ENCODE assay signal across 24 cellular contexts in genomic region chr11:76335827-76336226, GRCh38. TPM values are rescaled to one million over a fixed set of nuclear protein-coding genes. Genes with fewer than 3 reads are reported as not detected.
DNase-seq lines count a peak whose midpoint lies in the region; ATAC-seq, FAIRE-seq and TF ChIP-seq lines count a peak whose summit lies in the region.
"Had no signal": no experiment of that assay in that cellular context is flagged by ENCODE, and none has a peak within 500 bp of the region (broad histone marks: within the 10 kb centered on the region; RNA-seq: fewer than 3 reads in every experiment).

No MANE protein-coding gene starts in this region.

- TF ChIP-seq POLR2A in right lobe of liver (IDR thresholded peaks at IDR 0.05) (no peak), HepG2 (IDR thresholded peaks at IDR 0.05; ENCODE audit: insufficient read depth in 1 of 2, low read depth in 2 of 2, low read length in 2 of 2) (no peak)

- no peak for TF ChIP-seq RAD21 in HepG2 (CRISPR knock-in tag; IDR thresholded peaks at IDR 0.05)

- H3K4me1 Mint-ChIP-seq in effector memory CD8-positive, alpha-beta T cell (ENCODE audit: low read depth in 2 of 2), result peaks cover 0 to 8% of the 10 kb centered on the region in 2 donors
- peaks cover 12 to 22% of the 10 kb centered on the region in 2 donors for H3K4me1 Mint-ChIP-seq in stimulated activated naive B cell treated with anti-CD40 and anti-IgM and Interleukin-4, amounts not matched to agents 10 μg/mL and 1 μg/mL and 100 μg/mL, for 72 hours
- peaks cover 22% of the 10 kb centered on the region for H3K4me1 Mint-ChIP-seq in CD4-positive, alpha-beta T cell (ENCODE audit: low read depth)
- H3K4me1 Mint-ChIP-seq in glutamatergic neuron (ENCODE audit: low read depth, unreplicated experiment), result no peaks in the 10 kb centered on the region
- H3K4me1 Mint-ChIP-seq: H9 had no signal

- H3K27ac Mint-ChIP-seq in effector memory CD8-positive, alpha-beta T cell, result no peak overlapping the region
- peak overlapping the region; percentile 20 for H3K27ac Mint-ChIP-seq in stimulated activated naive B cell treated with anti-CD40 and anti-IgM and Interleukin-4, amounts not matched to agents 10 μg/mL and 1 μg/mL and 100 μg/mL, for 72 hours
- no peak overlapping the region for H3K27ac Mint-ChIP-seq in CD4-positive, alpha-beta T cell
- H3K27ac Mint-ChIP-seq in glutamatergic neuron (ENCODE audit: unreplicated experiment), result no peak overlapping the region
- H3K27ac Mint-ChIP-seq: activated B cell treated with CpG ODN at 0.5 μM for 24 hours; activated CD8-positive, alpha-beta T cell treated with anti-CD3 and anti-CD28 coated beads, Interleukin-2, amount 10 ng/mL, durations not matched to agents 7 days and 5 days had no signal

- no peaks in the 10 kb centered on the region for H3K27me3 ChIP-seq in right lobe of liver
- no peaks in the 10 kb centered on the region for H3K27me3 ChIP-seq in HepG2 (ENCODE audit: control insufficient read depth in 1 of 2, insufficient read depth in 2 of 2, low read length in 2 of 2)
- H3K27me3 ChIP-seq in CD4-positive, alpha-beta T cell (ENCODE audit: control insufficient read depth, insufficient read depth, low read length), result no peaks in the 10 kb centered on the region
- H3K27me3 ChIP-seq: adrenal gland, brain microvascular endothelial cell had no signal

- H3K4me2 ChIP-seq in HepG2 (ENCODE audit: low read depth, low read length), result no peak overlapping the region

- no TSS peak for BruUV-seq in HepG2 (replicated peaks; lab: Mats Ljungman, UMichigan)

- H4K20me1 ChIP-seq in HepG2 (ENCODE audit: insufficient read depth, low read length), result no peaks in the 10 kb centered on the region

- DNase-seq in right lobe of liver, result no peak
- no peak for DNase-seq in HepG2 (ENCODE audit: low spot score)
- peak; percentile 63 for DNase-seq in SIG-M5 (lab: John Stamatoyannopoulos, UW)
- no peak for DNase-seq in effector memory CD8-positive, alpha-beta T cell
- no peak for DNase-seq in stimulated activated naive B cell treated with anti-CD40 and anti-IgM and Interleukin-4, amounts not matched to agents 10 μg/mL and 1 μg/mL and 100 μg/mL, for 72 hours
- DNase-seq in CD4-positive, alpha-beta T cell, result no peak
- DNase-seq in glutamatergic neuron, result no peak
- no peak for DNase-seq in NCI-H526 treated with DMSO at 0.1 percent for 48 hours (lab: John Stamatoyannopoulos, UW)
- DNase-seq: activated B cell treated with CpG ODN at 0.5 μM for 24 hours; activated CD8-positive, alpha-beta T cell treated with anti-CD3 and anti-CD28 coated beads, Interleukin-2, amount 10 ng/mL, durations not matched to agents 7 days and 5 days; activated gamma-delta T cell treated with Interleukin-2 at 50 U/mL for 16 hours; brain microvascular endothelial cell; EL; H9; left cardiac atrium; NCI-H1048; NCI-H187 treated with DMSO at 0.1 percent for 48 hours; NCI-H774; posterior cingulate gyrus had no signal

- no peak overlapping the region for H3K27ac ChIP-seq in right lobe of liver
- no peak overlapping the region for H3K27ac ChIP-seq in HepG2 (ENCODE audit: extremely low read length, insufficient read depth, low read length)
- no peak overlapping the region for H3K27ac ChIP-seq in CD4-positive, alpha-beta T cell (ENCODE audit: low read depth, low read length)
- H3K27ac ChIP-seq: adrenal gland, brain microvascular endothelial cell had no signal

- CTCF ChIA-PET in HepG2 (lab: Yijun Ruan, JAX; ENCODE audit: low intra/inter-chr PET ratio, low total read pairs), result no interaction called here
- CTCF ChIA-PET in CD4-positive, alpha-beta T cell (lab: Charles Lee), result no interaction called here

- H3K9me3 Mint-ChIP-seq in effector memory CD8-positive, alpha-beta T cell, result no peaks in the 10 kb centered on the region
- H3K9me3 Mint-ChIP-seq in stimulated activated naive B cell treated with anti-CD40 and anti-IgM and Interleukin-4, amounts not matched to agents 10 μg/mL and 1 μg/mL and 100 μg/mL, for 72 hours, result peaks cover 21 to 23% of the 10 kb centered on the region in 2 donors
- no peaks in the 10 kb centered on the region for H3K9me3 Mint-ChIP-seq in CD4-positive, alpha-beta T cell
- peaks cover 15% of the 10 kb centered on the region for H3K9me3 Mint-ChIP-seq in glutamatergic neuron (ENCODE audit: unreplicated experiment)

- H3K4me1 ChIP-seq in right lobe of liver, result no peaks in the 10 kb centered on the region
- no peaks in the 10 kb centered on the region for H3K4me1 ChIP-seq in HepG2 (ENCODE audit: insufficient read depth, low read length)

- no peaks in the 10 kb centered on the region for H3K79me2 ChIP-seq in HepG2 (ENCODE audit: insufficient read depth, low read length)

- H3K36me3 ChIP-seq in right lobe of liver, result no peaks in the 10 kb centered on the region
- H3K36me3 ChIP-seq in HepG2 (replicated peaks in 1 of 2; ENCODE audit: control insufficient read depth in 1 of 2, insufficient read depth in 2 of 2, low read length in 2 of 2), result no peaks in the 10 kb centered on the region
- H3K36me3 ChIP-seq: adrenal gland, brain microvascular endothelial cell had no signal

- POLR2A ChIA-PET in HepG2 (lab: Yijun Ruan, JAX), result no interaction called here
- POLR2A ChIA-PET in CD4-positive, alpha-beta T cell (lab: Charles Lee), result no interaction called here

- TF ChIP-seq CTCF in right lobe of liver (IDR thresholded peaks at IDR 0.05), result no peak
- no peak for TF ChIP-seq CTCF in HepG2 (CRISPR knock-in tag; IDR thresholded peaks at IDR 0.05)
- TF ChIP-seq CTCF in CD4-positive, alpha-beta T cell (IDR thresholded peaks at IDR 0.05), result no peak
- no peak for TF ChIP-seq CTCF in glutamatergic neuron (IDR thresholded peaks at IDR 0.05; ENCODE audit: partially characterized antibody, unreplicated experiment)

- in situ Hi-C loops in HepG2 (cut with HindIII; ENCODE audit: extremely low pct_ligation_motif_present, low pct_unique_long_range_greater_than_20kb), result no loop called here

- no peak for TF ChIP-seq EP300 in HepG2 (IDR thresholded peaks at IDR 0.05; ENCODE audit: low read depth in 2 of 2, low read length in 2 of 2)
- TF ChIP-seq EP300 in HepG2 (CRISPR knock-in tag; IDR thresholded peaks at IDR 0.05; ENCODE audit: borderline replicate concordance), result no peak

- no peak overlapping the region for H3K4me3 Mint-ChIP-seq in effector memory CD8-positive, alpha-beta T cell
- H3K4me3 Mint-ChIP-seq in stimulated activated naive B cell treated with anti-CD40 and anti-IgM and Interleukin-4, amounts not matched to agents 10 μg/mL and 1 μg/mL and 100 μg/mL, for 72 hours, result no peak overlapping the region
- no peak overlapping the region for H3K4me3 Mint-ChIP-seq in CD4-positive, alpha-beta T cell
- no peak overlapping the region for H3K4me3 Mint-ChIP-seq in glutamatergic neuron (ENCODE audit: unreplicated experiment)
- H3K4me3 Mint-ChIP-seq: activated B cell treated with CpG ODN at 0.5 μM for 24 hours; activated CD8-positive, alpha-beta T cell treated with anti-CD3 and anti-CD28 coated beads, Interleukin-2, amount 10 ng/mL, durations not matched to agents 7 days and 5 days; H9; neural crest cell had no signal

- no peak for FAIRE-seq in HepG2 (lab: Jason Lieb, UNC)
- FAIRE-seq: A204.1, colon had no signal

- no peak overlapping the region for H3K9ac ChIP-seq in HepG2 (ENCODE audit: insufficient read depth, low read depth, low read length)

- intact Hi-C loops in right lobe of liver (cut with DNase I) (no loop called here), HepG2 (cut with micrococcal nuclease; ENCODE audit: unreplicated experiment) (no loop called here)
- intact Hi-C loops in CD4-positive, alpha-beta T cell (cut with DNase I, micrococcal nuclease), result no loop called here

- H2AFZ ChIP-seq in HepG2 (ENCODE audit: low read length), result no peak overlapping the region

- H3K36me3 Mint-ChIP-seq in effector memory CD8-positive, alpha-beta T cell (ENCODE audit: insufficient read depth), result peaks cover 4% of the 10 kb centered on the region
- peaks cover 9 to 15% of the 10 kb centered on the region in 2 donors for H3K36me3 Mint-ChIP-seq in stimulated activated naive B cell treated with anti-CD40 and anti-IgM and Interleukin-4, amounts not matched to agents 10 μg/mL and 1 μg/mL and 100 μg/mL, for 72 hours
- no peaks in the 10 kb centered on the region for H3K36me3 Mint-ChIP-seq in CD4-positive, alpha-beta T cell (ENCODE audit: low read depth)
- H3K36me3 Mint-ChIP-seq in glutamatergic neuron (ENCODE audit: unreplicated experiment), result peaks cover 26% of the 10 kb centered on the region

- H3K9me3 ChIP-seq in right lobe of liver (no peaks in the 10 kb centered on the region), HepG2 (ENCODE audit: low read length) (peaks cover 22% of the 10 kb centered on the region)
- peaks cover 13% of the 10 kb centered on the region for H3K9me3 ChIP-seq in CD4-positive, alpha-beta T cell (ENCODE audit: control insufficient read depth, low read length)
- H3K9me3 ChIP-seq: adrenal gland had no signal

- no peak overlapping the region for H3K4me3 ChIP-seq in right lobe of liver
- H3K4me3 ChIP-seq in HepG2 (replicated peaks in 1 of 3; ENCODE audit: insufficient read depth in 1 of 3, low read depth in 2 of 3, low read length in 3 of 3), result no peak overlapping the region
- H3K4me3 ChIP-seq: adrenal gland had no signal

- no peaks in the 10 kb centered on the region for H3K27me3 Mint-ChIP-seq in effector memory CD8-positive, alpha-beta T cell
- no peaks in the 10 kb centered on the region for H3K27me3 Mint-ChIP-seq in stimulated activated naive B cell treated with anti-CD40 and anti-IgM and Interleukin-4, amounts not matched to agents 10 μg/mL and 1 μg/mL and 100 μg/mL, for 72 hours
- no peaks in the 10 kb centered on the region for H3K27me3 Mint-ChIP-seq in CD4-positive, alpha-beta T cell
- H3K27me3 Mint-ChIP-seq in glutamatergic neuron (ENCODE audit: unreplicated experiment), result peaks cover 5% of the 10 kb centered on the region
- H3K27me3 Mint-ChIP-seq: activated B cell treated with CpG ODN at 0.5 μM for 24 hours had no signal

- ATAC-seq in right lobe of liver (peak; percentile 42 to 68 (median 52)), HepG2 (no peak)
- ATAC-seq in effector memory CD8-positive, alpha-beta T cell (replicated peaks), result peak; percentile 33
- ATAC-seq in stimulated activated naive B cell treated with anti-CD40 and anti-IgM and Interleukin-4, amounts not matched to agents 10 μg/mL and 1 μg/mL and 100 μg/mL, for 72 hours (replicated peaks), result peak; percentile 82 to 85
- ATAC-seq in CD4-positive, alpha-beta T cell (ENCODE audit: poor library complexity), result no peak
- ATAC-seq: activated CD8-positive, alpha-beta T cell treated with anti-CD3 and anti-CD28 coated beads, Interleukin-2, amount 10 ng/mL, durations not matched to agents 7 days and 5 days; Panc1 had no signal

RNA-seq across cellular contexts. Expression of gene THAP12, which starts 45.1 kb away (rescaled TPM):
- 10 to 100 TPM; 11.5 to 15.8 (median 12.5) TPM for total RNA-seq in right lobe of liver
- 51.3 and 74.3 TPM in 2 replicates for total RNA-seq in HepG2 (2016; rRNA removed; fragmentation: Illumina TruSeq; extraction: Trizol)
- 12.1 and 16.8 TPM in 2 replicates for total RNA-seq in HepG2 (2016; cell fraction: cytosol; rRNA removed; fragmentation: Illumina TruSeq; extraction: Trizol; ENCODE audit: low read depth)
- 50.5 and 71.4 TPM in 2 replicates for total RNA-seq in HepG2 (2016; cell fraction: insoluble cytoplasmic fraction; rRNA removed; fragmentation: Illumina TruSeq; extraction: Trizol)
- total RNA-seq in HepG2 (2016; cell fraction: membrane; rRNA removed; fragmentation: Illumina TruSeq; extraction: Trizol), result 60.5 and 71.9 TPM in 2 replicates
- 32.5 and 35.7 TPM in 2 replicates for total RNA-seq in HepG2 (2016; cell fraction: nucleus; rRNA removed; fragmentation: Illumina TruSeq; extraction: Trizol)
- polyA plus RNA-seq in HepG2 (2011; rRNA removed), result 14.8 and 18.8 TPM in 2 replicates
- polyA plus RNA-seq in HepG2 (2011; cell fraction: cytosol; rRNA removed), result 7.0 and 12.9 TPM in 2 replicates
- polyA plus RNA-seq in HepG2 (2011; cell fraction: nucleus; rRNA removed), result 4.3 and 5.7 TPM in 2 replicates
- polyA plus RNA-seq in HepG2 (2012), result 21.7 and 26.2 TPM in 2 replicates
- polyA plus RNA-seq in HepG2 (2016; cell fraction: cytosol; fragmentation: Illumina TruSeq; extraction: Trizol; ENCODE audit: low read depth), result 14.2 and 14.3 TPM in 2 replicates
- polyA plus RNA-seq in HepG2 (2016; cell fraction: insoluble cytoplasmic fraction; fragmentation: Illumina TruSeq; extraction: Trizol; ENCODE audit: low read depth), result 60.0 and 64.8 TPM in 2 replicates
- polyA plus RNA-seq in HepG2 (2016; cell fraction: membrane; fragmentation: Illumina TruSeq; extraction: Trizol; ENCODE audit: low read depth), result 44.9 and 48.1 TPM in 2 replicates
- 36.4 and 40.3 TPM in 2 replicates for polyA plus RNA-seq in HepG2 (2016; cell fraction: nucleus; fragmentation: Illumina TruSeq; extraction: Trizol; ENCODE audit: insufficient read depth, low read depth)
- 6.1 and 17.9 TPM in 2 replicates for polyA minus RNA-seq in HepG2 (2011; rRNA and poly(A)+ RNA removed; ENCODE audit: low replicate concordance)
- 11.9 and 17.2 TPM in 2 replicates for polyA minus RNA-seq in HepG2 (2011; cell fraction: cytosol; rRNA and poly(A)+ RNA removed)
- 28.1 and 31.5 TPM in 2 replicates for polyA minus RNA-seq in HepG2 (2011; cell fraction: nucleus; rRNA and poly(A)+ RNA removed)
- total RNA-seq in CD4-positive, alpha-beta T cell, result 10 to 100 TPM; 34.8 to 36.3 TPM
- 32.2 TPM for total RNA-seq in glutamatergic neuron (ENCODE audit: unreplicated experiment)

RNA-seq across cellular contexts. Expression of gene GVQW3, which starts 45.3 kb away (rescaled TPM):
- total RNA-seq in right lobe of liver (under 1 TPM in 5 of 6 experiments, not detected in 1; 0.32 to 0.84 (median 0.49) TPM), HepG2 (2016; rRNA removed; fragmentation: Illumina TruSeq; extraction: Trizol) (2.9 and 5.6 TPM in 2 replicates), glutamatergic neuron (ENCODE audit: unreplicated experiment) (14.8 TPM)
- total RNA-seq in HepG2 (2016; cell fraction: cytosol; rRNA removed; fragmentation: Illumina TruSeq; extraction: Trizol; ENCODE audit: low read depth), result 1.2 and 1.4 TPM in 2 replicates
- 4.0 and 4.7 TPM in 2 replicates for total RNA-seq in HepG2 (2016; cell fraction: insoluble cytoplasmic fraction; rRNA removed; fragmentation: Illumina TruSeq; extraction: Trizol)
- total RNA-seq in HepG2 (2016; cell fraction: membrane; rRNA removed; fragmentation: Illumina TruSeq; extraction: Trizol), result 2.4 and 3.0 TPM in 2 replicates
- 14.0 and 15.9 TPM in 2 replicates for total RNA-seq in HepG2 (2016; cell fraction: nucleus; rRNA removed; fragmentation: Illumina TruSeq; extraction: Trizol)
- polyA plus RNA-seq in HepG2 (2011; rRNA removed), result 5.0 and 5.4 TPM in 2 replicates
- 2.1 and 2.4 TPM in 2 replicates for polyA plus RNA-seq in HepG2 (2011; cell fraction: cytosol; rRNA removed)
- 8.6 and 13.2 TPM in 2 replicates for polyA plus RNA-seq in HepG2 (2011; cell fraction: nucleus; rRNA removed)
- polyA plus RNA-seq in HepG2 (2012), result 2.7 and 4.3 TPM in 2 replicates
- 0.47 and 0.55 TPM in 2 replicates for polyA plus RNA-seq in HepG2 (2016; cell fraction: cytosol; fragmentation: Illumina TruSeq; extraction: Trizol; ENCODE audit: low read depth)
- 1.3 and 2.2 TPM in 2 replicates for polyA plus RNA-seq in HepG2 (2016; cell fraction: insoluble cytoplasmic fraction; fragmentation: Illumina TruSeq; extraction: Trizol; ENCODE audit: low read depth)
- 1.2 and 1.4 TPM in 2 replicates for polyA plus RNA-seq in HepG2 (2016; cell fraction: membrane; fragmentation: Illumina TruSeq; extraction: Trizol; ENCODE audit: low read depth)
- 11.5 TPM in 2 replicates for polyA plus RNA-seq in HepG2 (2016; cell fraction: nucleus; fragmentation: Illumina TruSeq; extraction: Trizol; ENCODE audit: insufficient read depth, low read depth)
- 5.4 and 9.4 TPM in 2 replicates for polyA minus RNA-seq in HepG2 (2011; rRNA and poly(A)+ RNA removed; ENCODE audit: low replicate concordance)
- polyA minus RNA-seq in HepG2 (2011; cell fraction: cytosol; rRNA and poly(A)+ RNA removed), result 1.5 and 1.7 TPM in 2 replicates
- polyA minus RNA-seq in HepG2 (2011; cell fraction: nucleus; rRNA and poly(A)+ RNA removed), result 13.8 and 16.8 TPM in 2 replicates
- 1 to 10 TPM; 1.8 TPM for total RNA-seq in CD4-positive, alpha-beta T cell

Comparison
In these comparisons a context has a peak if more than half of its experiments do, and no peak if none do; other contexts are left out.
1. ATAC-seq: peak in right lobe of liver (4 of 4), effector memory CD8-positive, alpha-beta T cell (single experiment) and stimulated activated naive B cell treated with anti-CD40 and anti-IgM and Interleukin-4, amounts not matched to agents 10 μg/mL and 1 μg/mL and 100 μg/mL, for 72 hours (2 of 2); none in HepG2 (single experiment) and CD4-positive, alpha-beta T cell (single experiment).